In genomic region chr2:27356056-27356381, GRCh38 we compare ENCODE assay signal across 7 cellular contexts. TPM values are rescaled to one million over a fixed set of nuclear protein-coding genes. Genes with fewer than 3 reads are reported as not detected.
A peak's percentile ranks its signal among the peaks of the same experiment; 100 is the strongest.
DNase-seq lines count a peak whose midpoint lies in the region; ATAC-seq and TF ChIP-seq lines count a peak whose summit lies in the region.

No MANE protein-coding gene starts in this region.

- no peak for TF ChIP-seq RAD21 in SK-N-SH (IDR thresholded peaks at IDR 0.05; ENCODE audit: low read length)

- H3K4me3 Mint-ChIP-seq in effector memory CD8-positive, alpha-beta T cell: peak overlapping the region; percentile 95 to 98

- no peaks in the 10 kb centered on the region for H3K27me3 Mint-ChIP-seq in effector memory CD8-positive, alpha-beta T cell

- H3K9me3 Mint-ChIP-seq in effector memory CD8-positive, alpha-beta T cell: no peaks in the 10 kb centered on the region

- DNase-seq in GM03348 (ENCODE audit: low spot score): peak; percentile 55
- peak; percentile 33 for DNase-seq in HPDE6-E6E7 (ENCODE audit: extremely low spot score)
- DNase-seq in SK-N-SH: peak; percentile 70
- peak in 1 of 3 experiments; percentile 25 for DNase-seq in effector memory CD8-positive, alpha-beta T cell
- DNase-seq in uterus: peak in 1 of 2 donors; percentile 31

- peaks cover 4% of the 10 kb centered on the region; the same call in 1 of the 2 replicates for H4K20me1 ChIP-seq in SK-N-SH (ENCODE audit: insufficient read depth)

- peaks cover 78% of the 10 kb centered on the region for H3K79me2 ChIP-seq in SK-N-SH (ENCODE audit: insufficient read depth)

- CTCF ChIA-PET in SK-N-SH (lab: Yijun Ruan, JAX): interaction anchor here (1.1 to 2.5 kb wide), 4 partner anchors 13 to 91 kb away, joined by 3 to 16 read pairs (median 3); partner anchors contain the start of genes EIF2B4, SNX17 and ZNF513

- no peak for TF ChIP-seq EP300 in SK-N-SH (IDR thresholded peaks at IDR 0.05; ENCODE audit: borderline replicate concordance in 1 of 2, low read depth in 1 of 2, low read length in 1 of 2)

- H3K4me2 ChIP-seq in SK-N-SH: peak overlapping the region; percentile 91

- peaks cover 21% of the 10 kb centered on the region for H3F3A ChIP-seq in SK-N-SH (replicated peaks; ENCODE audit: insufficient read depth)

- peaks cover 7 to 19% of the 10 kb centered on the region in 2 experiments; a peak in 3 of 4 replicates for H3K4me1 ChIP-seq in SK-N-SH (ENCODE audit: control insufficient read depth in 1 of 2, insufficient read depth in 2 of 2, low read depth in 1 of 2, low read length in 1 of 2)
- H3K4me1 ChIP-seq in mononuclear cell (ENCODE audit: insufficient read depth, low read length): peaks cover 48% of the 10 kb centered on the region
- H3K4me1 ChIP-seq in uterus: peaks cover 5 to 7% of the 10 kb centered on the region in 2 donors

- POLR2A ChIA-PET in SK-N-SH (lab: Yijun Ruan, JAX): interaction anchor here (0.5 to 2.8 kb wide), 14 partner anchors 8 to 277 kb away, joined by 3 to 24 read pairs (median 7); partner anchors contain the start of genes EIF2B4, MPV17, NRBP1 and PPM1G

- TF ChIP-seq CTCF in SK-N-SH (IDR thresholded peaks at IDR 0.05) (no peak), uterus (IDR thresholded peaks at IDR 0.05) (no peak)

- peaks cover 0 to 7% of the 10 kb centered on the region in 2 experiments for H3K36me3 ChIP-seq in SK-N-SH (replicated peaks in 1 of 2; ENCODE audit: control insufficient read depth in 1 of 2, insufficient read depth in 2 of 2, low read length in 1 of 2)
- no peaks in the 10 kb centered on the region for H3K36me3 ChIP-seq in uterus

- H3K4me1 Mint-ChIP-seq in effector memory CD8-positive, alpha-beta T cell (ENCODE audit: low read depth in 2 of 2): peaks cover 30 to 55% of the 10 kb centered on the region in 2 donors

- H3K4me3 ChIP-seq in SK-N-SH (ENCODE audit: low read depth in 2 of 2, low read length in 1 of 2) (peak overlapping the region; percentile 87 to 93), mononuclear cell (ENCODE audit: low read length) (peak overlapping the region; percentile 67), uterus (peak overlapping the region; percentile 73 to 96)

- H3K9me3 ChIP-seq in SK-N-SH (no peaks in the 10 kb centered on the region), mononuclear cell (ENCODE audit: low read depth, low read length) (no peaks in the 10 kb centered on the region), uterus (no peaks in the 10 kb centered on the region)

- ATAC-seq in GM21423 (IDR thresholded peaks at IDR 0.05; ENCODE audit: unreplicated experiment): peak; percentile 25
- ATAC-seq in effector memory CD8-positive, alpha-beta T cell (replicated peaks): peak; percentile 25

- intact Hi-C loops in uterus (cut with DNase I; ENCODE audit: low total_unique reads): no loop called here

- WGBS in SK-N-SH (ENCODE audit: low lambda C conversion rate): under 1% methylated on average over 12 of the region's 12 CpGs

- H3K27me3 ChIP-seq in SK-N-SH (ENCODE audit: insufficient read depth): no peaks in the 10 kb centered on the region
- H3K27me3 ChIP-seq in mononuclear cell (ENCODE audit: insufficient read depth, low read length): no peaks in the 10 kb centered on the region
- no peaks in the 10 kb centered on the region for H3K27me3 ChIP-seq in uterus

- no peak for TF ChIP-seq POLR2A in uterus (IDR thresholded peaks at IDR 0.05)

- peak overlapping the region; percentile 90 to 93 for H3K27ac ChIP-seq in SK-N-SH (ENCODE audit: low read depth in 2 of 2, low read length in 1 of 2)
- peak overlapping the region; percentile 80 to 86 for H3K27ac ChIP-seq in uterus

- peak overlapping the region; percentile 98 to 99 for H3K27ac Mint-ChIP-seq in effector memory CD8-positive, alpha-beta T cell

- H3K36me3 Mint-ChIP-seq in effector memory CD8-positive, alpha-beta T cell (ENCODE audit: insufficient read depth): peaks cover 25% of the 10 kb centered on the region

- H2AFZ ChIP-seq in SK-N-SH (ENCODE audit: low read depth): peak overlapping the region; percentile 66; the same call in 1 of the 2 replicates

- no peaks in the 10 kb centered on the region for H3K9me2 ChIP-seq in SK-N-SH

- peak overlapping the region; percentile 87 for H3K9ac ChIP-seq in SK-N-SH

TF ChIP-seq in SK-N-SH, 30 proteins besides CTCF, POLR2A, EP300 and RAD21:
- TF ChIP-seq MAX (IDR thresholded peaks at IDR 0.05; ENCODE audit: low read depth): peak; percentile 35; the same call in 1 of the 2 replicates
- peak; percentile 81; the same call in 1 of the 2 replicates for TF ChIP-seq SIN3A (IDR thresholded peaks at IDR 0.05; ENCODE audit: borderline replicate concordance, low read depth, low read length)
- TF ChIP-seq TAF1 (IDR thresholded peaks at IDR 0.05; ENCODE audit: borderline replicate concordance, low read depth, low read length): 0 out of 2 replicates have a peak, but pooled peaks have one; percentile 28
- TF ChIP-seq TCF12 (IDR thresholded peaks at IDR 0.05): no peak

RNA-seq across cellular contexts. Expression of gene GTF3C2, which starts 0.5 kb away (rescaled TPM):
- polyA plus RNA-seq in SK-N-SH (2012; rRNA removed): 65.8 and 76.0 TPM in 2 replicates
- 44.7 and 53.9 TPM in 2 replicates for polyA plus RNA-seq in SK-N-SH (2012; cell fraction: cytosol; rRNA removed)
- 131 and 185 TPM in 2 replicates for polyA plus RNA-seq in SK-N-SH (2012; cell fraction: nucleus; rRNA removed)
- total RNA-seq in mononuclear cell (45.0 TPM), uterus (10 to 100 TPM; 21.3 to 70.6 (median 31.2) TPM)

RNA-seq across cellular contexts. Expression of gene EIF2B4, which starts 14.1 kb away (rescaled TPM):
- polyA plus RNA-seq in SK-N-SH (2012; rRNA removed): 51.7 and 56.0 TPM in 2 replicates
- polyA plus RNA-seq in SK-N-SH (2012; cell fraction: cytosol; rRNA removed): 29.4 and 37.1 TPM in 2 replicates
- 160 and 163 TPM in 2 replicates for polyA plus RNA-seq in SK-N-SH (2012; cell fraction: nucleus; rRNA removed)
- total RNA-seq in mononuclear cell (8.8 TPM), uterus (10 to 100 TPM in 3 of 4 donors, 1 to 10 TPM in 1; 7.9 to 51.7 (median 13.8) TPM)

RNA-seq across cellular contexts. Expression of gene SNX17, which starts 14.4 kb away (rescaled TPM):
- polyA plus RNA-seq in SK-N-SH (2012; rRNA removed): 128 and 145 TPM in 2 replicates
- polyA plus RNA-seq in SK-N-SH (2012; cell fraction: cytosol; rRNA removed): 103 and 135 TPM in 2 replicates
- 150 and 153 TPM in 2 replicates for polyA plus RNA-seq in SK-N-SH (2012; cell fraction: nucleus; rRNA removed)
- 54.8 TPM for total RNA-seq in mononuclear cell
- 10 to 100 TPM; 89.4 to 91.5 (median 90.8) TPM for total RNA-seq in uterus

RNA-seq across cellular contexts. Expression of gene ZNF513, which starts 24.5 kb away (rescaled TPM):
- polyA plus RNA-seq in SK-N-SH (2012; rRNA removed): 53.8 and 63.7 TPM in 2 replicates
- 24.6 and 31.8 TPM in 2 replicates for polyA plus RNA-seq in SK-N-SH (2012; cell fraction: cytosol; rRNA removed)
- 195 and 213 TPM in 2 replicates for polyA plus RNA-seq in SK-N-SH (2012; cell fraction: nucleus; rRNA removed)
- total RNA-seq in mononuclear cell (11.5 TPM), uterus (10 to 100 TPM in 3 of 4 donors, under 1 TPM in 1; 0.88 to 16.1 (median 12.0) TPM)

RNA-seq across cellular contexts. Expression of gene MPV17, which starts 33.1 kb away (rescaled TPM):
- 255 and 265 TPM in 2 replicates for polyA plus RNA-seq in SK-N-SH (2012; rRNA removed)
- 202 and 227 TPM in 2 replicates for polyA plus RNA-seq in SK-N-SH (2012; cell fraction: cytosol; rRNA removed)
- polyA plus RNA-seq in SK-N-SH (2012; cell fraction: nucleus; rRNA removed): 276 and 373 TPM in 2 replicates
- total RNA-seq in mononuclear cell: 30.5 TPM
- total RNA-seq in uterus: 10 to 100 TPM; 41.8 to 60.0 (median 50.6) TPM
